Comparison of ENCODE assay signal across 9 cellular contexts in genomic region chr7:111232249-111233084, GRCh38.
A peak's percentile ranks its signal among the peaks of the same experiment; 100 is the strongest.
DNase-seq lines count a peak whose midpoint lies in the region; ATAC-seq and TF ChIP-seq lines count a peak whose summit lies in the region.
"Had no signal": no experiment of that assay in that cellular context is flagged by ENCODE, and none has a peak within 500 bp of the region (broad histone marks: within the 10 kb centered on the region; RNA-seq: fewer than 3 reads in every experiment).

No MANE protein-coding gene starts in this region.

- intact Hi-C loops in activated T-helper 1 cell treated with anti-CD3 and anti-CD28 coated beads, Interleukin-12 subunit alpha, Interleukin-12 subunit beta, Interleukin-2, Interleukin-4 antibody, amounts not matched to agents 30 ng/mL and 10 ng/mL and 1 ng/mL, durations not matched to agents 14 hours and 24 hours and 36 hours (cut with micrococcal nuclease), result loop anchor here (1.0 to 10.0 kb wide), 3 partner anchors 94 to 218 kb away; partner anchors contain the start of gene LRRN3
- intact Hi-C loops in testis (cut with DNase I; ENCODE audit: low total_unique reads), result no loop called here

- H3K36me3 ChIP-seq in testis (ENCODE audit: low read depth, missing control alignments), result no peaks in the 10 kb centered on the region

- H3K9me3 Mint-ChIP-seq in activated T-cell treated with anti-CD3 and anti-CD28 coated beads, Interleukin-2, amount 50 U/mL, for 24 hours, result peaks cover 4% of the 10 kb centered on the region
- H3K9me3 Mint-ChIP-seq in activated T-helper 1 cell treated with anti-CD3 and anti-CD28 coated beads, Interleukin-12 subunit alpha, Interleukin-12 subunit beta, Interleukin-2, Interleukin-4 antibody, amounts not matched to agents 30 ng/mL and 10 ng/mL and 1 ng/mL, durations not matched to agents 14 hours and 24 hours and 36 hours, result peaks cover 3% of the 10 kb centered on the region
- no peaks in the 10 kb centered on the region for H3K9me3 Mint-ChIP-seq in stimulated activated naive CD8-positive, alpha-beta T cell treated with anti-CD3 and anti-CD28 coated beads, Interleukin-15, amount 100 ng/mL, for 72 hours

- H3K27me3 Mint-ChIP-seq in activated T-cell treated with anti-CD3 and anti-CD28 coated beads, Interleukin-2, amount 50 U/mL, for 24 hours, result no peaks in the 10 kb centered on the region
- no peaks in the 10 kb centered on the region for H3K27me3 Mint-ChIP-seq in activated T-helper 1 cell treated with anti-CD3 and anti-CD28 coated beads, Interleukin-12 subunit alpha, Interleukin-12 subunit beta, Interleukin-2, Interleukin-4 antibody, amounts not matched to agents 30 ng/mL and 10 ng/mL and 1 ng/mL, durations not matched to agents 14 hours and 24 hours and 36 hours (ENCODE audit: insufficient read depth)
- H3K27me3 Mint-ChIP-seq in stimulated activated naive CD8-positive, alpha-beta T cell treated with anti-CD3 and anti-CD28 coated beads, Interleukin-15, amount 100 ng/mL, for 72 hours, result no peaks in the 10 kb centered on the region

- 90 to 91% methylated on average over 3 of the region's 3 CpGs for WGBS in testis, 2 donors

- H3K4me3 Mint-ChIP-seq in activated T-cell treated with anti-CD3 and anti-CD28 coated beads, Interleukin-2, amount 50 U/mL, for 24 hours, result no peak overlapping the region
- H3K4me3 Mint-ChIP-seq in activated T-helper 1 cell treated with anti-CD3 and anti-CD28 coated beads, Interleukin-12 subunit alpha, Interleukin-12 subunit beta, Interleukin-2, Interleukin-4 antibody, amounts not matched to agents 30 ng/mL and 10 ng/mL and 1 ng/mL, durations not matched to agents 14 hours and 24 hours and 36 hours, result no peak overlapping the region
- peak overlapping the region; percentile 7 to 49 for H3K4me3 Mint-ChIP-seq in stimulated activated naive CD8-positive, alpha-beta T cell treated with anti-CD3 and anti-CD28 coated beads, Interleukin-15, amount 100 ng/mL, for 72 hours

- H3K9me3 ChIP-seq in testis, result no peaks in the 10 kb centered on the region

- peak; percentile 87 for ATAC-seq in HG03103 (IDR thresholded peaks at IDR 0.05; ENCODE audit: low read depth, unreplicated experiment)
- ATAC-seq in stimulated activated naive CD8-positive, alpha-beta T cell treated with anti-CD3 and anti-CD28 coated beads, Interleukin-15, amount 100 ng/mL, for 72 hours, result peak; percentile 95

- no peak for TF ChIP-seq CTCF in testis (IDR thresholded peaks at IDR 0.05)

- DNase-seq in activated T-cell treated with anti-CD3 and anti-CD28 coated beads, Interleukin-2, amount 50 U/mL, for 24 hours, result no peak
- no peak for DNase-seq in activated T-cell treated with anti-CD3 and anti-CD28 coated beads, Interleukin-2, amount 50 U/mL, for 1 hour
- no peak for DNase-seq in activated T-helper 1 cell treated with anti-CD3 and anti-CD28 coated beads, Interleukin-12 subunit alpha, Interleukin-12 subunit beta, Interleukin-2, Interleukin-4 antibody, amounts not matched to agents 30 ng/mL and 10 ng/mL and 1 ng/mL, durations not matched to agents 14 hours and 24 hours and 36 hours (ENCODE audit: low spot score)
- DNase-seq in stimulated activated naive CD8-positive, alpha-beta T cell treated with anti-CD3 and anti-CD28 coated beads, Interleukin-15, amount 100 ng/mL, for 72 hours, result no peak
- DNase-seq in NCI-H2227 (lab: John Stamatoyannopoulos, UW; ENCODE audit: unreplicated experiment), result no peak
- DNase-seq in activated effector memory CD4-positive, alpha-beta T cell treated with anti-CD3 and anti-CD28 coated beads, Interleukin-2, amount 50 U/mL, for 16 hours, result no peak
- no peak for DNase-seq in testis

- H3K27me3 ChIP-seq in testis, result no peaks in the 10 kb centered on the region

- H3K4me1 Mint-ChIP-seq in activated T-cell treated with anti-CD3 and anti-CD28 coated beads, Interleukin-2, amount 50 U/mL, for 24 hours (ENCODE audit: low read depth), result peaks cover 10% of the 10 kb centered on the region
- H3K4me1 Mint-ChIP-seq in activated T-helper 1 cell treated with anti-CD3 and anti-CD28 coated beads, Interleukin-12 subunit alpha, Interleukin-12 subunit beta, Interleukin-2, Interleukin-4 antibody, amounts not matched to agents 30 ng/mL and 10 ng/mL and 1 ng/mL, durations not matched to agents 14 hours and 24 hours and 36 hours (ENCODE audit: low read depth), result peaks cover 9% of the 10 kb centered on the region
- H3K4me1 Mint-ChIP-seq in stimulated activated naive CD8-positive, alpha-beta T cell treated with anti-CD3 and anti-CD28 coated beads, Interleukin-15, amount 100 ng/mL, for 72 hours, result peaks cover 19% of the 10 kb centered on the region

- H3K4me3 ChIP-seq in testis, result no peak overlapping the region

- TF ChIP-seq POLR2A in testis (IDR thresholded peaks at IDR 0.05), result no peak

- H3K27ac ChIP-seq in testis, result no peak overlapping the region
- H3K27ac ChIP-seq: C4-2B had no signal

- peak overlapping the region; percentile 20 for H3K27ac Mint-ChIP-seq in activated T-cell treated with anti-CD3 and anti-CD28 coated beads, Interleukin-2, amount 50 U/mL, for 24 hours
- H3K27ac Mint-ChIP-seq in activated T-helper 1 cell treated with anti-CD3 and anti-CD28 coated beads, Interleukin-12 subunit alpha, Interleukin-12 subunit beta, Interleukin-2, Interleukin-4 antibody, amounts not matched to agents 30 ng/mL and 10 ng/mL and 1 ng/mL, durations not matched to agents 14 hours and 24 hours and 36 hours, result peak overlapping the region; percentile 5
- peak overlapping the region in 1 of 2 donors; percentile 76 for H3K27ac Mint-ChIP-seq in stimulated activated naive CD8-positive, alpha-beta T cell treated with anti-CD3 and anti-CD28 coated beads, Interleukin-15, amount 100 ng/mL, for 72 hours

- H3K36me3 Mint-ChIP-seq in activated T-cell treated with anti-CD3 and anti-CD28 coated beads, Interleukin-2, amount 50 U/mL, for 24 hours (ENCODE audit: low read depth), result peaks cover 9% of the 10 kb centered on the region
- no peaks in the 10 kb centered on the region for H3K36me3 Mint-ChIP-seq in activated T-helper 1 cell treated with anti-CD3 and anti-CD28 coated beads, Interleukin-12 subunit alpha, Interleukin-12 subunit beta, Interleukin-2, Interleukin-4 antibody, amounts not matched to agents 30 ng/mL and 10 ng/mL and 1 ng/mL, durations not matched to agents 14 hours and 24 hours and 36 hours (ENCODE audit: low read depth)

- no peaks in the 10 kb centered on the region for H3K4me1 ChIP-seq in testis

Comparison
In these comparisons a context has a peak if more than half of its experiments do, and no peak if none do; other contexts are left out.
1. H3K4me3 Mint-ChIP-seq: peak in stimulated activated naive CD8-positive, alpha-beta T cell treated with anti-CD3 and anti-CD28 coated beads, Interleukin-15, amount 100 ng/mL, for 72 hours (2 of 2); none in activated T-cell treated with anti-CD3 and anti-CD28 coated beads, Interleukin-2, amount 50 U/mL, for 24 hours (single experiment) and activated T-helper 1 cell treated with anti-CD3 and anti-CD28 coated beads, Interleukin-12 subunit alpha, Interleukin-12 subunit beta, Interleukin-2, Interleukin-4 antibody, amounts not matched to agents 30 ng/mL and 10 ng/mL and 1 ng/mL, durations not matched to agents 14 hours and 24 hours and 36 hours (single experiment).